ENCODE assay signal across 15 cellular contexts in the genomic region with DNA sequence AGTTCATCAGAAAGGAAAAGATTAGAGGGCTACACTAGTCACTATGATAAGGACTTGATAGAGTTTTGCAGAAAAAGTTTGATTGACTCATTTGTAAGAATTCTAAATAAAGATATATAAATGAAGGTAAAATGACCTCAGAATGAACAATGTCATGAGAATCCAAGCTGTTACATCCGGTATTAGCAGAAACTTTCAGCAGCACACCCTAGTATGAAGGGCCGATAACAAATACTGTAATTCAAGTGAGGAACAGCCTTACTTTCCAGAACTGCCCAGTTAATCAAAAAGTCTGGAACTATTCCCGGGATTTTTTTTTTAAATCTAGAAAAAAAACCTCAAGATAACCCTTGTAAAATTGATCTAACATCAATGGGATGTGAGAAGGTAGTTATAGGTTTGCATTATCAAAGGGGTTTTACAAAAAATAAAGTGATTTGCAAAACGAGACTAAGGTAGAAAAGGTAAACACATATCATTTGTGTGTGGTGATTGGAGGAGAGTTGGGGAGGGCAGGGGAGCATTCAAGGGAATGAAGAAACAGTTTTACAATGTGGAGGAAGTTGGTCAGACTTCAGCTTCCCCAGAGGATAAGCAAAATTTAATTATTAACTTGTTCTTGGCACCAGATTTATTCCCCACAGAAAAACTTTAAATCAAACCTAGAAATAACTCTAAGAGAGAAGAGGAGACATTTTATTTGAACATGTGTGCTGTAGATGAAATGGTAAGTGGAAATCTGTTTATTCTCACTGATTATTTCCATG.
DNase-seq lines count a peak whose midpoint lies in the region; ATAC-seq, FAIRE-seq and TF ChIP-seq lines count a peak whose summit lies in the region.
"Had no signal": no experiment of that assay in that cellular context is flagged by ENCODE, and none has a peak within 500 bp of the region (broad histone marks: within the 10 kb centered on the region; RNA-seq: fewer than 3 reads in every experiment).

No MANE protein-coding gene starts in this region.

- no peak for TF ChIP-seq POLR2A in GM12891 (IDR thresholded peaks at IDR 0.05; ENCODE audit: low read depth, low read length)

- H3K9me3 ChIP-seq in PC-3 (ENCODE audit: low read length) (no peaks in the 10 kb centered on the region), lung (ENCODE audit: control insufficient read depth in 2 of 2, insufficient read depth in 1 of 2, low read length in 1 of 2) (peaks cover 0 to 2% of the 10 kb centered on the region in 2 donors), upper lobe of right lung (no peaks in the 10 kb centered on the region)

- CTCF ChIA-PET in PC-3 (lab: Charles Lee) = no interaction called here

- H3K9ac ChIP-seq in PC-3 (ENCODE audit: low read length) = no peak overlapping the region

- no peaks in the 10 kb centered on the region for H3K79me2 ChIP-seq in PC-3 (ENCODE audit: low read length)

- POLR2A ChIA-PET in PC-3 (lab: Charles Lee; ENCODE audit: unreplicated experiment) = no interaction called here

- intact Hi-C loops in PC-3 (cut with micrococcal nuclease) = no loop called here
- intact Hi-C loops in upper lobe of right lung (cut with DNase I) = no loop called here

- H3K4me1 ChIP-seq in PC-3 (ENCODE audit: insufficient read depth, low read length) (0 out of 2 replicates have a peak, but pooled peaks cover 4% of the 10 kb centered on the region), lung (ENCODE audit: control insufficient read depth in 2 of 2, insufficient read depth in 2 of 2, low read length in 2 of 2) (peaks cover 0 to 4% of the 10 kb centered on the region in 2 donors), upper lobe of right lung (peaks cover 4% of the 10 kb centered on the region)

- FAIRE-seq in GM12891 (lab: Jason Lieb, UNC) = no peak

- WGBS in lung, 2 donors = 41 to 61% methylated on average over 4 of the region's 4 CpGs

- no peak for DNase-seq in PC-3
- peak; percentile 37 for DNase-seq in fibroblast of gingiva (ENCODE audit: low read depth)
- DNase-seq in lung (ENCODE audit: low spot score) = no peak
- DNase-seq in upper lobe of right lung = no peak
- no peak for DNase-seq in caudate nucleus (lab: John Stamatoyannopoulos, UW)
- no peak for DNase-seq in GM12891 (ENCODE audit: insufficient read length, low spot score)
- DNase-seq: activated B cell treated with CpG ODN at 0.5 μM for 24 hours; activated CD8-positive, alpha-beta memory T cell treated with anti-CD3 and anti-CD28 coated beads, Interleukin-2, amount 50 U/mL, for 48 hours; CD8-positive, alpha-beta memory T cell; HFFc6; NCI-H526; occipital lobe; SW 1271 had no signal

- H3K4me2 ChIP-seq in PC-3 (ENCODE audit: low read length) = no peak overlapping the region

- no peaks in the 10 kb centered on the region for H3K9me2 ChIP-seq in PC-3 (replicated peaks; ENCODE audit: low read length)

- TF ChIP-seq CTCF in PC-3 (conservative IDR thresholded peaks at IDR 0.05; ENCODE audit: low read depth, low read length) = no peak
- no peak for TF ChIP-seq CTCF in lung (IDR thresholded peaks at IDR 0.05; ENCODE audit: control extremely low read depth, extremely low read depth)
- TF ChIP-seq CTCF in upper lobe of right lung (IDR thresholded peaks at IDR 0.05) = no peak

- H3F3A ChIP-seq in PC-3 (ENCODE audit: low read length, unreplicated experiment) = no peaks in the 10 kb centered on the region

- 0 out of 2 replicates have a peak overlapping the region, but pooled peaks have one; percentile 8 for H2AFZ ChIP-seq in PC-3 (ENCODE audit: low read length)

- no peaks in the 10 kb centered on the region for H3K36me3 ChIP-seq in PC-3 (ENCODE audit: low read depth, low read length)
- no peaks in the 10 kb centered on the region for H3K36me3 ChIP-seq in lung (ENCODE audit: control insufficient read depth in 2 of 2, insufficient read depth in 2 of 2, low read length in 2 of 2)
- H3K36me3 ChIP-seq in upper lobe of right lung = no peaks in the 10 kb centered on the region

- no peak for ATAC-seq in PC-3
- peak; percentile 39 for ATAC-seq in lung (ENCODE audit: insufficient read depth, low FRiP score)
- ATAC-seq in upper lobe of right lung = peak; percentile 51
- no peak for ATAC-seq in GM19463 (IDR thresholded peaks at IDR 0.05; ENCODE audit: unreplicated experiment)
- ATAC-seq: Panc1 had no signal

- no peaks in the 10 kb centered on the region for H4K20me1 ChIP-seq in PC-3 (ENCODE audit: low read length)

- no TSS peak for BruUV-seq in PC-3 (replicated peaks; lab: Mats Ljungman, UMichigan)

- no peaks in the 10 kb centered on the region for H3K27me3 ChIP-seq in PC-3 (ENCODE audit: low read length)
- H3K27me3 ChIP-seq in lung (ENCODE audit: control insufficient read depth, insufficient read depth) = no peaks in the 10 kb centered on the region
- H3K27me3 ChIP-seq in upper lobe of right lung = no peaks in the 10 kb centered on the region

- H3K4me3 ChIP-seq in PC-3 (ENCODE audit: low read length) = no peak overlapping the region
- H3K4me3 ChIP-seq in lung = no peak overlapping the region
- H3K4me3 ChIP-seq in upper lobe of right lung = no peak overlapping the region

- H3K27ac ChIP-seq in PC-3 (ENCODE audit: low read length) = no peak overlapping the region
- no peak overlapping the region for H3K27ac ChIP-seq in lung (ENCODE audit: low read depth in 1 of 2, low read length in 1 of 2)
- H3K27ac ChIP-seq in upper lobe of right lung = no peak overlapping the region
- no peak overlapping the region for H3K27ac ChIP-seq in caudate nucleus (ENCODE audit: low read depth, low read length)

TF ChIP-seq in GM12891, 5 proteins besides CTCF, POLR2A, EP300 and RAD21:
- TF ChIP-seq SPI1 (IDR thresholded peaks at IDR 0.05; ENCODE audit: low read depth, low read length) = no peak
- no peak for TF ChIP-seq POU2F2 (IDR thresholded peaks at IDR 0.05; ENCODE audit: low read depth, low read length)
- no peak for TF ChIP-seq PAX5 (IDR thresholded peaks at IDR 0.05; ENCODE audit: insufficient read depth, low read length, severe bottlenecking)
- TF ChIP-seq POLR2AphosphoS5 (IDR thresholded peaks at IDR 0.05; ENCODE audit: low read depth, low read length) = no peak
- no peak for TF ChIP-seq TAF1 (IDR thresholded peaks at IDR 0.05; ENCODE audit: low read depth, low read length)

Comparison
In these comparisons a context has a peak if more than half of its experiments do, and no peak if none do; other contexts are left out.
1. ATAC-seq: peak in lung (single experiment) and upper lobe of right lung (single experiment); none in PC-3 (single experiment) and GM19463 (single experiment).